In genomic region chr11:75474240-75474639, GRCh38 we compare ENCODE assay signal across 17 cellular contexts. TPM values are rescaled to one million over a fixed set of nuclear protein-coding genes. Genes with fewer than 3 reads are reported as not detected.
A peak's percentile ranks its signal among the peaks of the same experiment; 100 is the strongest.
DNase-seq lines count a peak whose midpoint lies in the region; ATAC-seq, FAIRE-seq and TF ChIP-seq lines count a peak whose summit lies in the region.
"Had no signal": no experiment of that assay in that cellular context is flagged by ENCODE, and none has a peak within 500 bp of the region (broad histone marks: within the 10 kb centered on the region; RNA-seq: fewer than 3 reads in every experiment).

No MANE protein-coding gene starts in this region.

- no peak overlapping the region for H3K4me2 ChIP-seq in endothelial cell of umbilical vein (ENCODE audit: insufficient read depth, low read length)

- H3K27me3 ChIP-seq in HUES48 (ENCODE audit: control insufficient read depth, insufficient read depth, low read length) (no peaks in the 10 kb centered on the region), endothelial cell of umbilical vein (ENCODE audit: control insufficient read depth in 2 of 2, insufficient read depth in 2 of 2, low read length in 2 of 2) (no peaks in the 10 kb centered on the region)
- H3K27me3 ChIP-seq: SJSA1 had no signal

- TF ChIP-seq CTCF in endothelial cell of umbilical vein (IDR thresholded peaks at IDR 0.05; ENCODE audit: extremely low read depth in 1 of 2, insufficient read depth in 1 of 2, low read depth in 1 of 2, low read length in 2 of 2), result no peak

- H2AFZ ChIP-seq in endothelial cell of umbilical vein (ENCODE audit: low read depth, low read length), result no peak overlapping the region

- H4K20me1 ChIP-seq in endothelial cell of umbilical vein (replicated peaks; ENCODE audit: control insufficient read depth, extremely low read depth, insufficient read depth, low read length), result no peaks in the 10 kb centered on the region

- DNase-seq in AG08395 (ENCODE audit: low spot score) (peak; percentile 32), SIG-M5 (lab: John Stamatoyannopoulos, UW) (peak; percentile 31), endothelial cell of umbilical vein (ENCODE audit: low read depth, low spot score) (peak; percentile 56), T-helper 1 cell (no peak), islet precursor cell (no peak)
- no peak for DNase-seq in stimulated activated CD4-positive, alpha-beta T cell treated with anti-CD3 and anti-CD28 coated beads, Interleukin-2, amount 100 ng/mL, for 48 hours
- DNase-seq: aorta, HCEC 1CT, NCI-H146, NCI-H510A treated with DMSO at 0.1 percent for 48 hours had no signal

- FAIRE-seq in endothelial cell of umbilical vein (lab: Jason Lieb, UNC), result peak; percentile 89
- FAIRE-seq: GM18507, urothelium cell line had no signal

- H3K4me3 ChIP-seq in HUES48 (ENCODE audit: low read depth, low read length) (no peak overlapping the region), endothelial cell of umbilical vein (replicated peaks in 1 of 3; ENCODE audit: insufficient read depth in 1 of 3, low read depth in 1 of 3, low read length in 3 of 3) (no peak overlapping the region)
- H3K4me3 ChIP-seq: SJSA1 had no signal

- TF ChIP-seq POLR2A in endothelial cell of umbilical vein (IDR thresholded peaks at IDR 0.05; ENCODE audit: low read depth, low read length), result no peak

- ATAC-seq in GM21825 (IDR thresholded peaks at IDR 0.05; ENCODE audit: unreplicated experiment), result no peak

- CTCF ChIA-PET in endothelial cell of umbilical vein (lab: Charles Lee), result interaction anchor here (0.6 kb wide), 1 partner anchor 9 kb away, joined by 3 read pairs; no protein-coding TSS in a partner anchor

- H3K9ac ChIP-seq in HUES48 (ENCODE audit: low read depth, low read length) (no peak overlapping the region), endothelial cell of umbilical vein (replicated peaks; ENCODE audit: extremely low read depth, insufficient read depth, low read length) (no peak overlapping the region)

- H3K36me3 ChIP-seq in HUES48 (ENCODE audit: control insufficient read depth, insufficient read depth, low read length) (no peaks in the 10 kb centered on the region), endothelial cell of umbilical vein (ENCODE audit: control insufficient read depth in 2 of 2, extremely low read depth in 1 of 2, insufficient read depth in 2 of 2, low read length in 2 of 2) (peaks cover 0 to 10% of the 10 kb centered on the region in 2 experiments)
- H3K36me3 ChIP-seq: SJSA1 had no signal

- no peaks in the 10 kb centered on the region for H3K79me2 ChIP-seq in endothelial cell of umbilical vein (ENCODE audit: control insufficient read depth, insufficient read depth, low read length)

- H3K9me3 ChIP-seq in HUES48 (ENCODE audit: control insufficient read depth, insufficient read depth, low read length) (no peaks in the 10 kb centered on the region), endothelial cell of umbilical vein (replicated peaks; ENCODE audit: control insufficient read depth, insufficient read depth, low read length) (no peaks in the 10 kb centered on the region)
- H3K9me3 ChIP-seq: SJSA1 had no signal

- intact Hi-C loops in endothelial cell of umbilical vein (cut with micrococcal nuclease), result no loop called here

- dilution Hi-C loops in endothelial cell of umbilical vein (cut with MboI; ENCODE audit: extremely low pct_ligation_motif_present, low sequenced_read_pairs), result no loop called here

- no TSS peak for BruUV-seq in endothelial cell of umbilical vein (replicated peaks; lab: Mats Ljungman, UMichigan)

- H3K9me1 ChIP-seq in endothelial cell of umbilical vein (replicated peaks; ENCODE audit: control insufficient read depth, extremely low read depth, insufficient read depth, low read length), result no peaks in the 10 kb centered on the region

- H3K4me1 ChIP-seq in HUES48 (ENCODE audit: control insufficient read depth, insufficient read depth, low read length) (peaks cover 14% of the 10 kb centered on the region), endothelial cell of umbilical vein (ENCODE audit: control insufficient read depth, extremely low read depth, insufficient read depth, low read length) (peaks cover 31% of the 10 kb centered on the region)
- H3K4me1 ChIP-seq: SJSA1 had no signal

- H3K27ac ChIP-seq in HUES48 (ENCODE audit: low read depth, low read length) (peak overlapping the region; percentile 3), endothelial cell of umbilical vein (ENCODE audit: insufficient read depth, low read depth, low read length) (no peak overlapping the region)
- H3K27ac ChIP-seq: SJSA1 had no signal

- POLR2A ChIA-PET in endothelial cell of umbilical vein (lab: Charles Lee), result no interaction called here

TF ChIP-seq in endothelial cell of umbilical vein, 7 proteins besides CTCF, POLR2A, EP300 and RAD21:
- no peak for TF ChIP-seq POLR2AphosphoS5 (IDR thresholded peaks at IDR 0.05; ENCODE audit: insufficient read depth, low read depth, low read length)
- TF ChIP-seq JUN (IDR thresholded peaks at IDR 0.05; ENCODE audit: borderline replicate concordance, insufficient read depth, insufficient read length, low read depth), result no peak
- no peak for TF ChIP-seq MYC (IDR thresholded peaks at IDR 0.05; ENCODE audit: low read depth, low read length)
- no peak for TF ChIP-seq FOS (IDR thresholded peaks at IDR 0.05; ENCODE audit: borderline replicate concordance, insufficient read depth, low read length)
- TF ChIP-seq EZH2 (IDR thresholded peaks at IDR 0.05; ENCODE audit: borderline replicate concordance, low read depth, low read length, severe bottlenecking), result no peak
- TF ChIP-seq GATA2 (IDR thresholded peaks at IDR 0.05; ENCODE audit: insufficient read depth, insufficient read length, low read depth, low read length), result no peak
- TF ChIP-seq MAX (IDR thresholded peaks at IDR 0.05; ENCODE audit: insufficient read depth, insufficient read length), result no peak

RNA-seq across cellular contexts. Expression of gene KLHL35, which starts 41.2 kb away (rescaled TPM):
- 0.97 and 1.2 TPM in 2 replicates for total RNA-seq in endothelial cell of umbilical vein
- 2.3 and 2.7 TPM in 2 replicates for polyA plus RNA-seq in endothelial cell of umbilical vein
- polyA plus RNA-seq in endothelial cell of umbilical vein (2011; cell fraction: cytosol; rRNA removed), result 1.0 and 1.7 TPM in 2 replicates
- polyA plus RNA-seq in endothelial cell of umbilical vein (2011; cell fraction: nucleus; rRNA removed), result 1.6 and 2.1 TPM in 2 replicates
- polyA plus RNA-seq in endothelial cell of umbilical vein (2012), result 0.52 and 1.1 TPM in 2 replicates
- polyA minus RNA-seq in endothelial cell of umbilical vein, result 1.1 and 1.3 TPM in 2 replicates
- polyA minus RNA-seq in endothelial cell of umbilical vein (2011; cell fraction: cytosol; rRNA and poly(A)+ RNA removed), result 9.7 TPM
- 0.38 and 1.7 TPM in 2 replicates for polyA minus RNA-seq in endothelial cell of umbilical vein (2011; cell fraction: nucleus; rRNA and poly(A)+ RNA removed)
- total RNA-seq: G401, HT1080 had no signal

RNA-seq across cellular contexts. Expression of gene GDPD5, which starts 51.5 kb away (rescaled TPM):
- total RNA-seq in endothelial cell of umbilical vein, result 50.1 and 79.2 TPM in 2 replicates
- 60.2 and 74.0 TPM in 2 replicates for polyA plus RNA-seq in endothelial cell of umbilical vein
- polyA plus RNA-seq in endothelial cell of umbilical vein (2011; cell fraction: cytosol; rRNA removed), result 29.2 and 37.9 TPM in 2 replicates
- 149 and 190 TPM in 2 replicates for polyA plus RNA-seq in endothelial cell of umbilical vein (2011; cell fraction: nucleus; rRNA removed)
- polyA plus RNA-seq in endothelial cell of umbilical vein (2012), result 24.4 and 35.1 TPM in 2 replicates
- 66.2 and 70.5 TPM in 2 replicates for polyA minus RNA-seq in endothelial cell of umbilical vein
- polyA minus RNA-seq in endothelial cell of umbilical vein (2011; cell fraction: cytosol; rRNA and poly(A)+ RNA removed), result 12.5 TPM
- 69.0 and 96.3 TPM in 2 replicates for polyA minus RNA-seq in endothelial cell of umbilical vein (2011; cell fraction: nucleus; rRNA and poly(A)+ RNA removed)

Comparison
In these comparisons a context has a peak if more than half of its experiments do, and no peak if none do; other contexts are left out.
1. DNase-seq: peak in AG08395 (single experiment), SIG-M5 (single experiment) and endothelial cell of umbilical vein (single experiment); none in T-helper 1 cell (0 of 5), islet precursor cell (single experiment) and stimulated activated CD4-positive, alpha-beta T cell treated with anti-CD3 and anti-CD28 coated beads, Interleukin-2, amount 100 ng/mL, for 48 hours (0 of 2).